Comparison of ENCODE assay signal across 20 cellular contexts in the genomic region with DNA sequence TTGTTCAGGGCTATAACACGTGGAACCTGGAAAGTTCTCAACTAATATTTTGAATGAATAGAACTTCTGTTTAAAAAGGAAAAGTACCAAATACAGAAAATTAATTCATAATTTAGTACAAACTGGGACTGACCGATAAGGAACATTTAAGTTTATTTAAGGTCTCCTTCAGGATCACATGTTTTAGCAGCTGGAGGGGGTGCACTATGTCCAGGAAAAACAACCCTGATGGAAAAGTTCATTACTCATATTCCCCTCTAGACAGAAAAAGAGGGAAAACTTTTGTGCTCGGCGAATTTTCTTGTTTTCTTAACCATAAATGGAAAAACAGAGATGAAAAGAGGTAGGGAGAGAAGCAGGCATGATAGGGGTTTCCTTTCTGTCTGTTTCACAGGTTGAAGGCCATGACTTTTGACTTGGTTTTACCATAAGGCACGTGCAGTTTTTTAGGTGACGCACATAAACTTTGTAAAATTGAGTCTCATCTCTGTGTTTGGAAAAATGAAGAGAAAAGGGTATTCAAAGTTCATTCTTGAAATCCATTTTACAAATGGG.
"Had no signal": no experiment of that assay in that cellular context is flagged by ENCODE, and none has a peak within 500 bp of the region (broad histone marks: within the 10 kb centered on the region; RNA-seq: fewer than 3 reads in every experiment).

No MANE protein-coding gene starts in this region.

- H3K4me1 Mint-ChIP-seq: stimulated activated naive CD8-positive, alpha-beta T cell treated with anti-CD3 and anti-CD28 coated beads, Interleukin-15, amount 100 ng/mL, for 72 hours had no signal

- DNase-seq: central memory CD4-positive, alpha-beta T cell; foreskin melanocyte; islet precursor cell; mesenchymal stem cell; midbrain; occipital lobe; right lobe of liver; spleen; stimulated activated CD4-positive, alpha-beta T cell treated with anti-CD3 and anti-CD28 coated beads, Interleukin-15, amount 100 ng/mL, for 24 hours; stimulated activated CD4-positive, alpha-beta T cell treated with anti-CD3 and anti-CD28 coated beads, Interleukin-1b, Interleukin-23, amount 100 ng/mL, for 48 hours; stimulated activated CD4-positive, alpha-beta T cell treated with anti-CD3 and anti-CD28 coated beads, Interleukin-4, amount 100 ng/mL, for 24 hours; stimulated activated naive B cell treated with anti-CD40 and anti-IgM and Interleukin-4, amounts not matched to agents 10 μg/mL and 1 μg/mL and 100 μg/mL, for 72 hours; stimulated activated naive CD8-positive, alpha-beta T cell treated with anti-CD3 and anti-CD28 coated beads, Interleukin-15, amount 100 ng/mL, for 72 hours; testis; trophoblast cell had no signal

- H3K27me3 ChIP-seq: right lobe of liver, spleen, testis had no signal

- H3K4me3 Mint-ChIP-seq: nephron; stimulated activated naive B cell treated with anti-CD40 and anti-IgM and Interleukin-4, amounts not matched to agents 10 μg/mL and 1 μg/mL and 100 μg/mL, for 72 hours; stimulated activated naive CD8-positive, alpha-beta T cell treated with anti-CD3 and anti-CD28 coated beads, Interleukin-15, amount 100 ng/mL, for 72 hours had no signal

- H3K27ac ChIP-seq: parathyroid adenoma, prostate gland, right lobe of liver had no signal

- H3K27ac Mint-ChIP-seq: stimulated activated naive B cell treated with anti-CD40 and anti-IgM and Interleukin-4, amounts not matched to agents 10 μg/mL and 1 μg/mL and 100 μg/mL, for 72 hours; stimulated activated naive CD8-positive, alpha-beta T cell treated with anti-CD3 and anti-CD28 coated beads, Interleukin-15, amount 100 ng/mL, for 72 hours had no signal

- H3K4me3 ChIP-seq: lung, prostate gland, right lobe of liver, spleen, testis had no signal

- H3K4me1 ChIP-seq: parathyroid adenoma, prostate gland, right lobe of liver, testis had no signal

- H3K9me3 Mint-ChIP-seq: nephron had no signal

- ATAC-seq: left lobe of liver; right lobe of liver; stimulated activated naive B cell treated with anti-CD40 and anti-IgM and Interleukin-4, amounts not matched to agents 10 μg/mL and 1 μg/mL and 100 μg/mL, for 72 hours; stimulated activated naive CD8-positive, alpha-beta T cell treated with anti-CD3 and anti-CD28 coated beads, Interleukin-15, amount 100 ng/mL, for 72 hours had no signal

- H3K9me3 ChIP-seq: prostate gland, right lobe of liver, testis had no signal

- H3K36me3 ChIP-seq: prostate gland, right lobe of liver, spleen had no signal
